In the genomic region with DNA sequence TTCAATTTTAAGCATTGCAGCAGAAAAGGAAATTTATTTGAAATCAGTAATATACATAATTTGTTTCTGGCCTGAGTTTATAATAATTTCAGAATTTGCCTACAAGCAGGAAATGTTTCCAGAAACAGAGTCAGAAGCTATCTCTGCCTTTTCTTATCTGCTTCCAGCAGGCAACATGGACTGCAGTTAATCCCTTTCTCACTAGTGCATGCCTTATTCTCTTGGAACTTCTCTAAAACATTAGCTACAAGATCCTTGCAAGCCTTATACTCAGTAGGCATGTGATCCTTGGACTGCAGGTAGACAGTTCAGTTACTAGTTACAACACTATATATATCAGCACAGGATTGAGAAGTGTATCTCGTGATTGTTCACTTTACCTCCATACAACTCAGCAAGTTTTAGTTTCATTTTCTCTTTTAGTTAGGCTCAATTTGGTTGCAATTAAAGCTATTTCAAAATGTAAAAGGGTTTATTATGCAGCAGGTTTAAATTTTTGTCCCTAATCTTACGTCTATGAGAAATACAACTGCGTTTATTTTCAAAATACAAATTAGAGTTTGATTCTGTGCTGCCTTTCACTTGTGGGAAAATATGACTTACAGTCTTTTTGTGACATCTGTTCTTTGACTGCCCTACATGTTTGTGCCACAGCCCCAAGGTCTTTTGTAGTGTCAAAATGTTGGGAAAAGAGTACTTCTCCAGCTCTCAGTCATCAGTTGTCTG, we compare ENCODE assay signal across 14 cellular contexts.
DNase-seq lines count a peak whose midpoint lies in the region; ATAC-seq, FAIRE-seq and TF ChIP-seq lines count a peak whose summit lies in the region.
"Had no signal": no experiment of that assay in that cellular context is flagged by ENCODE, and none has a peak within 500 bp of the region (broad histone marks: within the 10 kb centered on the region; RNA-seq: fewer than 3 reads in every experiment).

No MANE protein-coding gene starts in this region.

- peak overlapping the region; percentile 62 for H3K4me2 ChIP-seq in astrocyte (ENCODE audit: low read length)
- H3K4me2 ChIP-seq in trophoblast cell (ENCODE audit: low read length) = no peak overlapping the region

- H2AK5ac ChIP-seq in trophoblast cell (ENCODE audit: low read length) = no peak overlapping the region

- no peak overlapping the region for H2BK12ac ChIP-seq in trophoblast cell (ENCODE audit: low read length)

- H3K4me3 ChIP-seq in astrocyte (ENCODE audit: insufficient read depth, low read depth, low read length) (no peak overlapping the region), liver (ENCODE audit: low read depth in 1 of 3, low read length in 3 of 3) (peak overlapping the region in 2 of 3 donors; percentile 48 to 56), Caco-2 (ENCODE audit: low read depth, low read length) (no peak overlapping the region), trophoblast cell (ENCODE audit: low read depth, low read length) (no peak overlapping the region)
- H3K4me3 ChIP-seq: GM23248 had no signal

- intact Hi-C loops in Caco-2 (cut with micrococcal nuclease; ENCODE audit: unreplicated experiment) = no loop called here

- CTCF ChIA-PET in Caco-2 (lab: Charles Lee) = no interaction called here

- FAIRE-seq in astrocyte (lab: Jason Lieb, UNC) = no peak

- WGBS in liver = 36% methylated on average over 3 of the region's 3 CpGs
- WGBS in trophoblast cell (ENCODE audit: extremely low coverage, insufficient coverage, insufficient read length) = no CpG with 5 or more reads among the region's 3 CpGs

- no peak overlapping the region for H3K14ac ChIP-seq in trophoblast cell (ENCODE audit: low read length)

- no peak overlapping the region for H3K23ac ChIP-seq in trophoblast cell (ENCODE audit: low read length)

- H3K36me3 ChIP-seq in KOPT-K1 (ENCODE audit: insufficient read depth, low read length) (no peaks in the 10 kb centered on the region), astrocyte (ENCODE audit: insufficient read depth, low read length) (no peaks in the 10 kb centered on the region), liver (ENCODE audit: control insufficient read depth in 4 of 4, insufficient read depth in 3 of 4, low read depth in 1 of 4, low read length in 3 of 4) (no peaks in the 10 kb centered on the region), Caco-2 (ENCODE audit: control insufficient read depth, insufficient read depth, low read length) (no peaks in the 10 kb centered on the region), trophoblast cell (ENCODE audit: control insufficient read depth in 1 of 2, insufficient read depth in 2 of 2, low read length in 2 of 2) (no peaks in the 10 kb centered on the region)
- H3K36me3 ChIP-seq: tibial nerve had no signal

- no peak overlapping the region for H4K91ac ChIP-seq in trophoblast cell (ENCODE audit: low read depth, low read length)

- POLR2A ChIA-PET in Caco-2 (lab: Charles Lee) = no interaction called here

- H3K18ac ChIP-seq in trophoblast cell (ENCODE audit: low read length) = no peak overlapping the region

- no peaks in the 10 kb centered on the region for H3K4me1 ChIP-seq in astrocyte (ENCODE audit: insufficient read depth, low read length)
- peaks cover 0 to 6% (median 2%) of the 10 kb centered on the region in 4 donors for H3K4me1 ChIP-seq in liver (ENCODE audit: control insufficient read depth in 4 of 4, insufficient read depth in 4 of 4, low read length in 3 of 4)
- no peaks in the 10 kb centered on the region for H3K4me1 ChIP-seq in Caco-2
- no peaks in the 10 kb centered on the region for H3K4me1 ChIP-seq in trophoblast cell (ENCODE audit: control insufficient read depth in 1 of 2, insufficient read depth in 2 of 2, low read length in 2 of 2)

- H3K4ac ChIP-seq in trophoblast cell (ENCODE audit: low read depth, low read length) = no peak overlapping the region

- H4K8ac ChIP-seq in trophoblast cell (ENCODE audit: low read depth, low read length) = no peak overlapping the region

- no TSS peak for BruUV-seq in Caco-2 (replicated peaks; lab: Mats Ljungman, UMichigan)

- H3K79me2 ChIP-seq in astrocyte (ENCODE audit: insufficient read depth, low read length) (no peaks in the 10 kb centered on the region), trophoblast cell (ENCODE audit: control insufficient read depth, insufficient read depth, low read length, poor library complexity) (no peaks in the 10 kb centered on the region)

- H3K27me3 Mint-ChIP-seq in astrocyte (ENCODE audit: low read depth, unreplicated experiment) (no peaks in the 10 kb centered on the region), Caco-2 (ENCODE audit: insufficient read depth, unreplicated experiment) (no peaks in the 10 kb centered on the region)
- H3K27me3 Mint-ChIP-seq in stimulated activated naive CD8-positive, alpha-beta T cell treated with anti-CD3 and anti-CD28 coated beads, Interleukin-15, amount 100 ng/mL, for 72 hours = no peaks in the 10 kb centered on the region

- peaks cover 6% of the 10 kb centered on the region for H3K4me1 Mint-ChIP-seq in astrocyte (ENCODE audit: low read depth, unreplicated experiment)
- H3K4me1 Mint-ChIP-seq in Caco-2 (ENCODE audit: low read depth, unreplicated experiment) = no peaks in the 10 kb centered on the region
- no peaks in the 10 kb centered on the region for H3K4me1 Mint-ChIP-seq in stimulated activated naive CD8-positive, alpha-beta T cell treated with anti-CD3 and anti-CD28 coated beads, Interleukin-15, amount 100 ng/mL, for 72 hours

- no peak overlapping the region for H4K12ac ChIP-seq in trophoblast cell (ENCODE audit: low read depth, low read length)

- H3K9me3 Mint-ChIP-seq in astrocyte (ENCODE audit: unreplicated experiment) (no peaks in the 10 kb centered on the region), Caco-2 (ENCODE audit: unreplicated experiment) (no peaks in the 10 kb centered on the region)
- H3K9me3 Mint-ChIP-seq in stimulated activated naive CD8-positive, alpha-beta T cell treated with anti-CD3 and anti-CD28 coated beads, Interleukin-15, amount 100 ng/mL, for 72 hours = peaks cover 19 to 26% of the 10 kb centered on the region in 2 donors

- ATAC-seq in HG02642 (IDR thresholded peaks at IDR 0.05; ENCODE audit: poor library complexity, unreplicated experiment) = no peak
- ATAC-seq in stimulated activated naive CD8-positive, alpha-beta T cell treated with anti-CD3 and anti-CD28 coated beads, Interleukin-15, amount 100 ng/mL, for 72 hours = no peak

- H3K27me3 ChIP-seq in astrocyte (ENCODE audit: insufficient read depth, low read length) (no peaks in the 10 kb centered on the region), liver (ENCODE audit: control insufficient read depth in 4 of 4, insufficient read depth in 4 of 4, low read length in 3 of 4) (no peaks in the 10 kb centered on the region), Caco-2 (replicated peaks; ENCODE audit: control insufficient read depth, insufficient read depth, low read length) (no peaks in the 10 kb centered on the region), trophoblast cell (ENCODE audit: insufficient read depth, low read length) (no peaks in the 10 kb centered on the region)
- H3K27me3 ChIP-seq: tibial nerve had no signal

- no peak for TF ChIP-seq CTCF in astrocyte (IDR thresholded peaks at IDR 0.05; ENCODE audit: insufficient read depth, low read depth, low read length)
- TF ChIP-seq CTCF in liver (IDR thresholded peaks at IDR 0.05; ENCODE audit: low read depth, low read length, missing input control) = no peak
- TF ChIP-seq CTCF in Caco-2 (IDR thresholded peaks at IDR 0.05; ENCODE audit: insufficient read depth in 1 of 2, low read depth in 1 of 2, low read length in 1 of 2, severe bottlenecking in 1 of 2, unreplicated experiment in 1 of 2) = no peak

- peak; percentile 10 for DNase-seq in Ammon's horn (ENCODE audit: low spot score)
- DNase-seq in astrocyte (ENCODE audit: low read depth) = no peak
- DNase-seq in Caco-2 = no peak
- DNase-seq in trophoblast cell = no peak
- no peak for DNase-seq in stimulated activated naive CD8-positive, alpha-beta T cell treated with anti-CD3 and anti-CD28 coated beads, Interleukin-15, amount 100 ng/mL, for 72 hours
- DNase-seq: activated T-cell treated with anti-CD3 and anti-CD28 coated beads, Interleukin-2, amount 50 U/mL, for 1 hour; GM23248; NCI-H2171; stimulated activated CD4-positive, alpha-beta T cell treated with anti-CD3 and anti-CD28 coated beads, Interleukin-2, amount 100 ng/mL, for 48 hours; T-helper 1 cell had no signal

- H3K4me3 Mint-ChIP-seq in astrocyte (ENCODE audit: unreplicated experiment) (no peak overlapping the region), Caco-2 (ENCODE audit: unreplicated experiment) (no peak overlapping the region)
- no peak overlapping the region for H3K4me3 Mint-ChIP-seq in stimulated activated naive CD8-positive, alpha-beta T cell treated with anti-CD3 and anti-CD28 coated beads, Interleukin-15, amount 100 ng/mL, for 72 hours

- no peak overlapping the region for H3K9ac ChIP-seq in astrocyte (ENCODE audit: low read length)
- no peak overlapping the region for H3K9ac ChIP-seq in liver (ENCODE audit: low read depth in 1 of 2, low read length in 2 of 2)
- no peak overlapping the region for H3K9ac ChIP-seq in trophoblast cell (ENCODE audit: low read length)
- H3K9ac ChIP-seq: GM23248 had no signal

- H4K20me1 ChIP-seq in astrocyte (ENCODE audit: insufficient read depth, low read length) = no peaks in the 10 kb centered on the region

- H3K9me3 ChIP-seq in KOPT-K1 (ENCODE audit: insufficient read depth, low read length, poor library complexity, severe bottlenecking) (no peaks in the 10 kb centered on the region), astrocyte (ENCODE audit: insufficient read depth, low read depth, low read length) (no peaks in the 10 kb centered on the region), liver (ENCODE audit: control insufficient read depth in 4 of 4, low read length in 3 of 4) (no peaks in the 10 kb centered on the region), Caco-2 (no peaks in the 10 kb centered on the region), trophoblast cell (ENCODE audit: insufficient read depth, low read depth, low read length) (no peaks in the 10 kb centered on the region)
- H3K9me3 ChIP-seq: tibial nerve had no signal

- TF ChIP-seq RAD21 in liver (IDR thresholded peaks at IDR 0.05) = peak in 1 of 2 donors; percentile 29

- peak overlapping the region; percentile 41 for H3K27ac ChIP-seq in KOPT-K1 (ENCODE audit: low read depth, low read length, poor library complexity, severe bottlenecking)
- H3K27ac ChIP-seq in astrocyte (ENCODE audit: low read depth, low read length) = no peak overlapping the region
- peak overlapping the region; percentile 5 to 43 for H3K27ac ChIP-seq in liver (ENCODE audit: low read depth in 1 of 2, low read length in 2 of 2)
- H3K27ac ChIP-seq in trophoblast cell (ENCODE audit: low read depth, low read length) = no peak overlapping the region
- H3K27ac ChIP-seq: GM23248, tibial nerve had no signal

- H3K27ac Mint-ChIP-seq in astrocyte (ENCODE audit: unreplicated experiment) (no peak overlapping the region), Caco-2 (ENCODE audit: unreplicated experiment) (no peak overlapping the region)
- no peak overlapping the region for H3K27ac Mint-ChIP-seq in stimulated activated naive CD8-positive, alpha-beta T cell treated with anti-CD3 and anti-CD28 coated beads, Interleukin-15, amount 100 ng/mL, for 72 hours

- H3K36me3 Mint-ChIP-seq in astrocyte (ENCODE audit: low read depth, unreplicated experiment) (no peaks in the 10 kb centered on the region), Caco-2 (ENCODE audit: insufficient read depth, unreplicated experiment) (no peaks in the 10 kb centered on the region)

- no peak overlapping the region for H2BK5ac ChIP-seq in trophoblast cell (ENCODE audit: low read depth, low read length, poor library complexity)

- no peaks in the 10 kb centered on the region for H3K79me1 ChIP-seq in trophoblast cell (ENCODE audit: low read length)

- H2AFZ ChIP-seq in astrocyte (ENCODE audit: low read depth, low read length) (peak overlapping the region; percentile 51), trophoblast cell (ENCODE audit: insufficient read depth, low read length, poor library complexity) (no peak overlapping the region)
- H2AFZ ChIP-seq: GM23248 had no signal

- H2BK120ac ChIP-seq in trophoblast cell (ENCODE audit: insufficient read depth, low read length, poor library complexity) = no peak overlapping the region

Comparison
In these comparisons a context has a peak if more than half of its experiments do, and no peak if none do; other contexts are left out.
1. H3K27ac ChIP-seq: peak in KOPT-K1 (single experiment) and liver (2 of 2); none in astrocyte (single experiment) and trophoblast cell (single experiment).
2. H3K4me3 ChIP-seq: peak in liver (2 of 3); none in astrocyte (single experiment), Caco-2 (single experiment) and trophoblast cell (single experiment).